Comparison of ENCODE assay signal across 27 cellular contexts in the genomic region with DNA sequence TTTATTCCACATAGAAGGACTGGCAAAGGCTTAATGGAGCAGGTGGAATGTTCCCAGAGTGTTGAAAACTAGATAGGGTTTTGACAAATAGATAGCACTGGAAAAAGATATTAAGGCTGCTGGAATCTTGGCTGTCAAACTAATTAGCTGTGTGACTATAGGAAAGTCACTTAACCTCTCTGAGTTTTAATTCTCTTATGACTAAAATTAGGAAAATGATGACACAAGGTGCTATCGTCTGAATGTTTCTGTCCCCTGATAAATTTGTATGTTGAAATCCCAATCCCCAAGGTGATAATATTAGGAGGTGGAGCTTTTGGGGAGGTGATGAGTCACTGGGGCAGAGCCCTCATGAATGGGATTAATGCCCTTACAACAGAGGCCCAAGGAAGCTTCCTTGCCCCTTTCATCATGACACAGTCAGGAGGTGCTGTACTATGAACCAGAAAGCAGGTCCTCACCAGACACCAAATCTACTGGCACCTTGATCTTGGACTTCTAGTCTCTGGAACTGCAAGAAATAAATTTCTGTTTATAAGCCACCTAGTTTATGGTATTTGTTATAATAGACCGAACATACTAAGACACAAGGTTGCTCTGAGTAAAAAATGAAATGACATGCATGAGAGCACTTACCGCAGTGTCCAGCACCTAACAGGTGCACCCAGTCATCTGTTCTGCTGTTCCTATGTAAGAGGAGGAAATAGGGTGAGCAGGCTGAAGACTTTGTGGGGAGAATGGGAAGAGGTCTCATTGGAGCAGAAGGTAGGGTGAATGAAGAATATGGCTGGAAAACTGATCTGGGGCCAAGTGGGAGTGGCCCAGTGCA. TPM values are rescaled to one million over a fixed set of nuclear protein-coding genes. Genes with fewer than 3 reads are reported as not detected.
A peak's percentile ranks its signal among the peaks of the same experiment; 100 is the strongest.
DNase-seq lines count a peak whose midpoint lies in the region; ATAC-seq, FAIRE-seq and TF ChIP-seq lines count a peak whose summit lies in the region.
"Had no signal": no experiment of that assay in that cellular context is flagged by ENCODE, and none has a peak within 500 bp of the region (broad histone marks: within the 10 kb centered on the region; RNA-seq: fewer than 3 reads in every experiment).

No MANE protein-coding gene starts in this region.

- peaks cover 29% of the 10 kb centered on the region for H3K4me1 Mint-ChIP-seq in type B pancreatic cell (ENCODE audit: unreplicated experiment)
- H3K4me1 Mint-ChIP-seq: immature natural killer cell had no signal

- no peak overlapping the region for H3K4me3 Mint-ChIP-seq in type B pancreatic cell
- H3K4me3 Mint-ChIP-seq: activated CD4-positive, alpha-beta T cell treated with anti-CD3 and anti-CD28 coated beads, Interleukin-2, amount 10 ng/mL, durations not matched to agents 7 days and 5 days; CD4-positive, alpha-beta T cell; immature natural killer cell; stimulated activated naive CD8-positive, alpha-beta T cell treated with anti-CD3 and anti-CD28 coated beads, Interleukin-15, Interleukin-2, amounts not matched to agents 100 ng/mL and 50 ng/mL, for 24 hours had no signal

- no peak overlapping the region for H3K27ac Mint-ChIP-seq in type B pancreatic cell
- H3K27ac Mint-ChIP-seq: activated CD4-positive, alpha-beta T cell treated with anti-CD3 and anti-CD28 coated beads, Interleukin-2, amount 10 ng/mL, durations not matched to agents 7 days and 5 days; CD4-positive, alpha-beta T cell; stimulated activated naive CD8-positive, alpha-beta T cell treated with anti-CD3 and anti-CD28 coated beads, Interleukin-15, Interleukin-2, amounts not matched to agents 100 ng/mL and 50 ng/mL, for 24 hours had no signal

- no peak for TF ChIP-seq CTCF in GM12864 (IDR thresholded peaks at IDR 0.05; ENCODE audit: low read depth, low read length, missing control alignments)
- no peak for TF ChIP-seq CTCF in type B pancreatic cell (conservative IDR thresholded peaks at IDR 0.05)

- H3K27me3 Mint-ChIP-seq in type B pancreatic cell: peaks cover 9% of the 10 kb centered on the region
- H3K27me3 Mint-ChIP-seq: CD4-positive, alpha-beta T cell; IgD-negative memory B cell had no signal

- no peak for FAIRE-seq in GM12892 (lab: Jason Lieb, UNC)

- TF ChIP-seq POLR2A in GM12892 (IDR thresholded peaks at IDR 0.05; ENCODE audit: low read depth, low read length): no peak

- DNase-seq in GM12864 (ENCODE audit: low read depth) (peak; percentile 22), GM12892 (ENCODE audit: insufficient read length) (no peak), NCI-H774 (lab: John Stamatoyannopoulos, UW) (no peak), type B pancreatic cell (ENCODE audit: extremely low spot score, unreplicated experiment) (no peak)
- DNase-seq: activated CD4-positive, alpha-beta T cell treated with anti-CD3 and anti-CD28 coated beads, Interleukin-2, amount 10 ng/mL, durations not matched to agents 7 days and 5 days; activated naive CD4-positive, alpha-beta T cell treated with anti-CD3 and anti-CD28 coated beads, Interleukin-2, amount 50 U/mL, for 16 hours; body of pancreas; CD4-positive, alpha-beta T cell; cortex of kidney; DMS79; glutamatergic neuron; immature natural killer cell; MV-4-11; NCI-H2081 treated with DMSO at 0.1 percent for 48 hours; NCI-H526; PC-3 had no signal

- H3K4me3 ChIP-seq in GM12864 (ENCODE audit: low read depth, low read length): no peak overlapping the region
- H3K4me3 ChIP-seq: body of pancreas, lung had no signal

- H3K36me3 Mint-ChIP-seq in type B pancreatic cell: no peaks in the 10 kb centered on the region
- H3K36me3 Mint-ChIP-seq: immature natural killer cell had no signal

- H3K9me3 Mint-ChIP-seq in type B pancreatic cell: no peaks in the 10 kb centered on the region
- H3K9me3 Mint-ChIP-seq: CD4-positive, alpha-beta T cell; immature natural killer cell; stimulated activated naive CD8-positive, alpha-beta T cell treated with anti-CD3 and anti-CD28 coated beads, Interleukin-15, Interleukin-2, amounts not matched to agents 100 ng/mL and 50 ng/mL, for 24 hours had no signal

- ATAC-seq in GM21367 (IDR thresholded peaks at IDR 0.05; ENCODE audit: unreplicated experiment): peak; percentile 79
- peak; percentile 66 for ATAC-seq in HG02973 (IDR thresholded peaks at IDR 0.05; ENCODE audit: unreplicated experiment)
- ATAC-seq in esophagus mucosa: peak; percentile 93
- ATAC-seq in HG03439 (IDR thresholded peaks at IDR 0.05; ENCODE audit: unreplicated experiment): no peak
- ATAC-seq: body of pancreas, PC-3 had no signal

RNA-seq across cellular contexts. Expression of a gene that starts 26.3 kb away (rescaled TPM):
- 1.4 TPM for total RNA-seq in esophagus mucosa
- 0.68 TPM for polyA plus RNA-seq in GM12892 (2012; ENCODE audit: missing spikeins)
- 4.9 and 15.8 TPM in 2 replicates for total RNA-seq in type B pancreatic cell (ENCODE audit: low replicate concordance)

RNA-seq across cellular contexts. Expression of a gene that starts 51.5 kb away (rescaled TPM):
- 0.64 TPM for total RNA-seq in esophagus mucosa
- not detected for polyA plus RNA-seq in GM12892 (2012; ENCODE audit: missing spikeins)
- 0.34 and 0.36 TPM in 2 replicates for total RNA-seq in type B pancreatic cell (ENCODE audit: low replicate concordance)
- total RNA-seq: A673; CD4-positive, alpha-beta T cell; epithelial cell of proximal tubule; PC-3; SK-MEL-5 had no signal
- polyA plus RNA-seq: immature natural killer cell, neural cell had no signal
